1 cellular context compared by ENCODE assay signal in genomic region chr12:95949801-95950206, GRCh38.
A peak's percentile ranks its signal among the peaks of the same experiment; 100 is the strongest.
TF ChIP-seq lines count a peak whose summit lies in the region.

No MANE protein-coding gene starts in this region.

TF ChIP-seq in HepG2, 621 proteins besides CTCF, POLR2A, EP300 and RAD21 (continued from another document):
- TF ChIP-seq, protein P1, sequence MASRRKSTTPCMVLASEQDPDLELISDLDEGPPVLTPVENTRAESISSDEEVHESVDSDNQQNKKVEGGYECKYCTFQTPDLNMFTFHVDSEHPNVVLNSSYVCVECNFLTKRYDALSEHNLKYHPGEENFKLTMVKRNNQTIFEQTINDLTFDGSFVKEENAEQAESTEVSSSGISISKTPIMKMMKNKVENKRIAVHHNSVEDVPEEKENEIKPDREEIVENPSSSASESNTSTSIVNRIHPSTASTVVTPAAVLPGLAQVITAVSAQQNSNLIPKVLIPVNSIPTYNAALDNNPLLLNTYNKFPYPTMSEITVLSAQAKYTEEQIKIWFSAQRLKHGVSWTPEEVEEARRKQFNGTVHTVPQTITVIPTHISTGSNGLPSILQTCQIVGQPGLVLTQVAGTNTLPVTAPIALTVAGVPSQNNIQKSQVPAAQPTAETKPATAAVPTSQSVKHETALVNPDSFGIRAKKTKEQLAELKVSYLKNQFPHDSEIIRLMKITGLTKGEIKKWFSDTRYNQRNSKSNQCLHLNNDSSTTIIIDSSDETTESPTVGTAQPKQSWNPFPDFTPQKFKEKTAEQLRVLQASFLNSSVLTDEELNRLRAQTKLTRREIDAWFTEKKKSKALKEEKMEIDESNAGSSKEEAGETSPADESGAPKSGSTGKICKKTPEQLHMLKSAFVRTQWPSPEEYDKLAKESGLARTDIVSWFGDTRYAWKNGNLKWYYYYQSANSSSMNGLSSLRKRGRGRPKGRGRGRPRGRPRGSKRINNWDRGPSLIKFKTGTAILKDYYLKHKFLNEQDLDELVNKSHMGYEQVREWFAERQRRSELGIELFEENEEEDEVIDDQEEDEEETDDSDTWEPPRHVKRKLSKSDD (CRISPR knock-in tag; IDR thresholded peaks at IDR 0.05; ENCODE audit: low read depth): no peak
- TF ChIP-seq SNAI1 (CRISPR knock-in tag; IDR thresholded peaks at IDR 0.05; ENCODE audit: borderline replicate concordance): no peak
- TF ChIP-seq ZNF24 (IDR thresholded peaks at IDR 0.05): no peak
- TF ChIP-seq FLYWCH1 (CRISPR knock-in tag; IDR thresholded peaks at IDR 0.05): no peak
- TF ChIP-seq ZNF839 (CRISPR knock-in tag; IDR thresholded peaks at IDR 0.05; ENCODE audit: borderline replicate concordance): no peak
- TF ChIP-seq ARNT (IDR thresholded peaks at IDR 0.05): no peak
- no peak for TF ChIP-seq ZNF367 (CRISPR knock-in tag; IDR thresholded peaks at IDR 0.05; ENCODE audit: borderline replicate concordance)
- TF ChIP-seq LBX2 (CRISPR knock-in tag; IDR thresholded peaks at IDR 0.05; ENCODE audit: borderline replicate concordance): no peak
- no peak for TF ChIP-seq RORA (CRISPR knock-in tag; IDR thresholded peaks at IDR 0.05)
- no peak for TF ChIP-seq ZNF549 (CRISPR knock-in tag; IDR thresholded peaks at IDR 0.05)
- TF ChIP-seq HMGXB4 (CRISPR knock-in tag; IDR thresholded peaks at IDR 0.05; ENCODE audit: borderline replicate concordance in 1 of 2, low read depth in 1 of 2): peak in 1 of 2 experiments; percentile 25; a peak in 1 of 4 replicates
- TF ChIP-seq TAF15 (IDR thresholded peaks at IDR 0.05; ENCODE audit: low read depth, low read length, poor library complexity, severe bottlenecking): no peak
- no peak for TF ChIP-seq CEBPB (IDR thresholded peaks at IDR 0.05; ENCODE audit: borderline replicate concordance, low read depth, low read length)
- peak; percentile 55; the same call in 1 of the 2 replicates for TF ChIP-seq MED13 (CRISPR knock-in tag; IDR thresholded peaks at IDR 0.05)
- TF ChIP-seq ZFP90 (CRISPR knock-in tag; IDR thresholded peaks at IDR 0.05; ENCODE audit: borderline replicate concordance): 0 out of 2 replicates have a peak, but pooled peaks have one; percentile 39
- no peak for TF ChIP-seq ZBTB38 (CRISPR knock-in tag; IDR thresholded peaks at IDR 0.05)
- TF ChIP-seq MATR3 (CRISPR knock-in tag; IDR thresholded peaks at IDR 0.05): no peak
- TF ChIP-seq ZNF329 (CRISPR knock-in tag; IDR thresholded peaks at IDR 0.05; ENCODE audit: low read depth): no peak
- TF ChIP-seq, protein P2, sequence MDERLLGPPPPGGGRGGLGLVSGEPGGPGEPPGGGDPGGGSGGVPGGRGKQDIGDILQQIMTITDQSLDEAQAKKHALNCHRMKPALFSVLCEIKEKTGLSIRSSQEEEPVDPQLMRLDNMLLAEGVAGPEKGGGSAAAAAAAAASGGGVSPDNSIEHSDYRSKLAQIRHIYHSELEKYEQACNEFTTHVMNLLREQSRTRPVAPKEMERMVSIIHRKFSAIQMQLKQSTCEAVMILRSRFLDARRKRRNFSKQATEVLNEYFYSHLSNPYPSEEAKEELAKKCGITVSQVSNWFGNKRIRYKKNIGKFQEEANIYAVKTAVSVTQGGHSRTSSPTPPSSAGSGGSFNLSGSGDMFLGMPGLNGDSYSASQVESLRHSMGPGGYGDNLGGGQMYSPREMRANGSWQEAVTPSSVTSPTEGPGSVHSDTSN (CRISPR knock-in tag; IDR thresholded peaks at IDR 0.05): 0 out of 2 replicates have a peak, but pooled peaks have one; percentile 36
- TF ChIP-seq SIN3A (IDR thresholded peaks at IDR 0.05; ENCODE audit: borderline replicate concordance, low read depth, low read length): no peak
- TF ChIP-seq HMG20B (CRISPR knock-in tag; conservative IDR thresholded peaks at IDR 0.05): peak; percentile 97
- TF ChIP-seq, protein P3, sequence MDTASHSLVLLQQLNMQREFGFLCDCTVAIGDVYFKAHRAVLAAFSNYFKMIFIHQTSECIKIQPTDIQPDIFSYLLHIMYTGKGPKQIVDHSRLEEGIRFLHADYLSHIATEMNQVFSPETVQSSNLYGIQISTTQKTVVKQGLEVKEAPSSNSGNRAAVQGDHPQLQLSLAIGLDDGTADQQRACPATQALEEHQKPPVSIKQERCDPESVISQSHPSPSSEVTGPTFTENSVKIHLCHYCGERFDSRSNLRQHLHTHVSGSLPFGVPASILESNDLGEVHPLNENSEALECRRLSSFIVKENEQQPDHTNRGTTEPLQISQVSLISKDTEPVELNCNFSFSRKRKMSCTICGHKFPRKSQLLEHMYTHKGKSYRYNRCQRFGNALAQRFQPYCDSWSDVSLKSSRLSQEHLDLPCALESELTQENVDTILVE (CRISPR knock-in tag; IDR thresholded peaks at IDR 0.05): no peak
- TF ChIP-seq ISL2 (CRISPR knock-in tag; IDR thresholded peaks at IDR 0.05): peak; percentile 98
- no peak for TF ChIP-seq ZBTB20 (CRISPR knock-in tag; IDR thresholded peaks at IDR 0.05; ENCODE audit: borderline replicate concordance, low read depth)
- no peak for TF ChIP-seq CENPX (CRISPR knock-in tag; IDR thresholded peaks at IDR 0.05)
- peak; percentile 79 for TF ChIP-seq CBFB (CRISPR knock-in tag; IDR thresholded peaks at IDR 0.05)
- TF ChIP-seq ATF7-NPFF (CRISPR knock-in tag; IDR thresholded peaks at IDR 0.05; ENCODE audit: low read depth): no peak
- TF ChIP-seq, protein P4, sequence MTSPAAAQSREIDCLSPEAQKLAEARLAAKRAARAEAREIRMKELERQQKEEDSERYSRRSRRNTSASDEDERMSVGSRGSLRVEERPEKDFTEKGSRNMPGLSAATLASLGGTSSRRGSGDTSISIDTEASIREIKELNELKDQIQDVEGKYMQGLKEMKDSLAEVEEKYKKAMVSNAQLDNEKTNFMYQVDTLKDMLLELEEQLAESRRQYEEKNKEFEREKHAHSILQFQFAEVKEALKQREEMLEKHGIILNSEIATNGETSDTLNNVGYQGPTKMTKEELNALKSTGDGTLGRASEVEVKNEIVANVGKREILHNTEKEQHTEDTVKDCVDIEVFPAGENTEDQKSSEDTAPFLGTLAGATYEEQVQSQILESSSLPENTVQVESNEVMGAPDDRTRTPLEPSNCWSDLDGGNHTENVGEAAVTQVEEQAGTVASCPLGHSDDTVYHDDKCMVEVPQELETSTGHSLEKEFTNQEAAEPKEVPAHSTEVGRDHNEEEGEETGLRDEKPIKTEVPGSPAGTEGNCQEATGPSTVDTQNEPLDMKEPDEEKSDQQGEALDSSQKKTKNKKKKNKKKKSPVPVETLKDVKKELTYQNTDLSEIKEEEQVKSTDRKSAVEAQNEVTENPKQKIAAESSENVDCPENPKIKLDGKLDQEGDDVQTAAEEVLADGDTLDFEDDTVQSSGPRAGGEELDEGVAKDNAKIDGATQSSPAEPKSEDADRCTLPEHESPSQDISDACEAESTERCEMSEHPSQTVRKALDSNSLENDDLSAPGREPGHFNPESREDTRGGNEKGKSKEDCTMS (CRISPR knock-in tag; conservative IDR thresholded peaks at IDR 0.05): no peak
- peak; percentile 90 for TF ChIP-seq PAXIP1 (CRISPR knock-in tag; conservative IDR thresholded peaks at IDR 0.05)
- TF ChIP-seq KAT8 (CRISPR knock-in tag; IDR thresholded peaks at IDR 0.05): no peak
- TF ChIP-seq, protein P5, sequence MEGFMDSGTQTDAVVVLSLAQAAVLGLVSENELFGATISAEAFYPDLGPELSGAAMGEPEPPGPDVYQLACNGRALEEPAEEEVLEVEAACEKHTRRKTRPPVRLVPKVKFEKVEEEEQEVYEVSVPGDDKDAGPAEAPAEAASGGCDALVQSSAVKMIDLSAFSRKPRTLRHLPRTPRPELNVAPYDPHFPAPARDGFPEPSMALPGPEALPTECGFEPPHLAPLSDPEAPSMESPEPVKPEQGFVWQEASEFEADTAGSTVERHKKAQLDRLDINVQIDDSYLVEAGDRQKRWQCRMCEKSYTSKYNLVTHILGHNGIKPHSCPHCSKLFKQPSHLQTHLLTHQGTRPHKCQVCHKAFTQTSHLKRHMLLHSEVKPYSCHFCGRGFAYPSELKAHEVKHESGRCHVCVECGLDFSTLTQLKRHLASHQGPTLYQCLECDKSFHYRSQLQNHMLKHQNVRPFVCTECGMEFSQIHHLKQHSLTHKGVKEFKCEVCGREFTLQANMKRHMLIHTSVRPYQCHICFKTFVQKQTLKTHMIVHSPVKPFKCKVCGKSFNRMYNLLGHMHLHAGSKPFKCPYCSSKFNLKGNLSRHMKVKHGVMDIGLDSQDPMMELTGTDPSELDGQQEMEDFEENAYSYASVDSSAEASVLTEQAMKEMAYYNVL (CRISPR knock-in tag; IDR thresholded peaks at IDR 0.05; ENCODE audit: borderline replicate concordance): peak; percentile 75; the same call in 1 of the 2 replicates
- no peak for TF ChIP-seq NKX3-1 (CRISPR knock-in tag; IDR thresholded peaks at IDR 0.05)
- peak; percentile 93 for TF ChIP-seq CREM (IDR thresholded peaks at IDR 0.05)
- TF ChIP-seq CREM (CRISPR knock-in tag; IDR thresholded peaks at IDR 0.05): no peak
- no peak for TF ChIP-seq GABPA (IDR thresholded peaks at IDR 0.05; ENCODE audit: low read depth, low read length)
- TF ChIP-seq GABPA (CRISPR knock-in tag; IDR thresholded peaks at IDR 0.05; ENCODE audit: low read depth): peak; percentile 39; the same call in 1 of the 2 replicates
- TF ChIP-seq TEAD3 (CRISPR knock-in tag; optimal IDR thresholded peaks at IDR 0.05; ENCODE audit: borderline replicate concordance): peak; percentile 79
- TF ChIP-seq PHF21A (CRISPR knock-in tag; IDR thresholded peaks at IDR 0.05): peak; percentile 83
